ENCODE assay signal across 8 cellular contexts in genomic region chr12:119036878-119037493, GRCh38. TPM values are rescaled to one million over a fixed set of nuclear protein-coding genes. Genes with fewer than 3 reads are reported as not detected.
A peak's percentile ranks its signal among the peaks of the same experiment; 100 is the strongest.
DNase-seq lines count a peak whose midpoint lies in the region; ATAC-seq, FAIRE-seq and TF ChIP-seq lines count a peak whose summit lies in the region.

No MANE protein-coding gene starts in this region.

- no peak for TF ChIP-seq EP300 in K562 (IDR thresholded peaks at IDR 0.05; ENCODE audit: low read length)

- H3K4me3 ChIP-seq in breast epithelium (no peak overlapping the region), LNCaP clone FGC (ENCODE audit: low read depth, low read length) (no peak overlapping the region), K562 (no peak overlapping the region)

- no peaks in the 10 kb centered on the region for H4K20me1 ChIP-seq in K562 (replicated peaks; ENCODE audit: control insufficient read depth, insufficient read depth, low read length)

- in situ Hi-C loops in K562 (cut with MboI), result no loop called here

- DNase-seq in MCF 10A (ENCODE audit: unreplicated experiment) (no peak), breast epithelium (ENCODE audit: low spot score in 2 of 2) (no peak), LNCaP clone FGC (ENCODE audit: low read depth) (no peak), K562 (ENCODE audit: extremely low read depth in 1 of 4, low spot score in 3 of 4) (peak; percentile 57 to 77 (median 68)), nephron progenitor cell (peak; percentile 64), sciatic nerve (ENCODE audit: low spot score) (no peak)

- POLR2A ChIA-PET in MCF 10A (lab: Yijun Ruan, JAX), result no interaction called here
- POLR2A ChIA-PET in K562 (lab: Yijun Ruan, JAX), result interaction anchor here (0.6 to 1.0 kb wide), 3 partner anchors 13 to 28 kb away, joined by 3 to 4 read pairs (median 4); no protein-coding TSS in a partner anchor

- FAIRE-seq in K562 (lab: Jason Lieb, UNC), result peak; percentile 91

- H3K36me3 Mint-ChIP-seq in MCF 10A (ENCODE audit: insufficient read depth, unreplicated experiment), result no peaks in the 10 kb centered on the region
- H3K36me3 Mint-ChIP-seq in nephron progenitor cell (ENCODE audit: low read depth), result no peaks in the 10 kb centered on the region

- no peaks in the 10 kb centered on the region for H3K9me1 ChIP-seq in K562 (ENCODE audit: control insufficient read depth, insufficient read depth, low read length)

- BruUV-seq in MCF 10A (replicated peaks; lab: Mats Ljungman, UMichigan) (no TSS peak), K562 (replicated peaks; lab: Mats Ljungman, UMichigan) (no TSS peak)

- H3K27ac ChIP-seq in breast epithelium, result no peak overlapping the region
- H3K27ac ChIP-seq in K562 (ENCODE audit: extremely low read depth, low read depth, low read length), result no peak overlapping the region

- H3K4me1 Mint-ChIP-seq in MCF 10A (ENCODE audit: insufficient read depth, unreplicated experiment) (no peaks in the 10 kb centered on the region), nephron progenitor cell (no peaks in the 10 kb centered on the region)

- H3K9me3 ChIP-seq in breast epithelium (no peaks in the 10 kb centered on the region), K562 (replicated peaks; ENCODE audit: control insufficient read depth, insufficient read depth, low read depth, low read length) (no peaks in the 10 kb centered on the region)

- H3K27ac Mint-ChIP-seq in MCF 10A (ENCODE audit: low read depth, unreplicated experiment) (no peak overlapping the region), nephron progenitor cell (no peak overlapping the region)

- H3K4me1 ChIP-seq in breast epithelium, result no peaks in the 10 kb centered on the region
- H3K4me1 ChIP-seq in K562 (replicated peaks in 1 of 2; ENCODE audit: control insufficient read depth in 2 of 2, insufficient read depth in 2 of 2, low read length in 2 of 2), result no peaks in the 10 kb centered on the region

- H3K9me3 Mint-ChIP-seq in MCF 10A (ENCODE audit: unreplicated experiment) (peaks cover 31% of the 10 kb centered on the region), nephron progenitor cell (no peaks in the 10 kb centered on the region)

- H3K36me3 ChIP-seq in breast epithelium, result no peaks in the 10 kb centered on the region
- no peaks in the 10 kb centered on the region for H3K36me3 ChIP-seq in K562 (ENCODE audit: control insufficient read depth, insufficient read depth, low read length)

- no peaks in the 10 kb centered on the region for H3K27me3 ChIP-seq in breast epithelium
- no peaks in the 10 kb centered on the region; a peak in 1 of 5 replicates for H3K27me3 ChIP-seq in K562 (ENCODE audit: control insufficient read depth in 2 of 2, insufficient read depth in 2 of 2, low read length in 2 of 2)

- no peak overlapping the region for H3K4me2 ChIP-seq in K562 (ENCODE audit: insufficient read depth, low read length)

- H3K79me2 ChIP-seq in K562 (ENCODE audit: control insufficient read depth, insufficient read depth, low read length), result no peaks in the 10 kb centered on the region

- TF ChIP-seq CTCF in MCF 10A (IDR thresholded peaks at IDR 0.05; ENCODE audit: unreplicated experiment) (peak; percentile 18), breast epithelium (IDR thresholded peaks at IDR 0.05) (peak in 1 of 3 donors; percentile 12), LNCaP clone FGC (IDR thresholded peaks at IDR 0.05; ENCODE audit: control insufficient read depth, extremely low read depth, insufficient read depth) (peak; percentile 69), K562 (IDR thresholded peaks at IDR 0.05 in 2 of 3, conservative IDR thresholded peaks at IDR 0.05 in 1 of 3; ENCODE audit: insufficient read depth in 2 of 3, low read depth in 1 of 3, low read length in 3 of 3) (peak; percentile 68 to 78 (median 72)), nephron progenitor cell (IDR thresholded peaks at IDR 0.05) (peak; percentile 58)

- 2% methylated on average over 13 of the region's 13 CpGs for WGBS in K562 (ENCODE audit: insufficient coverage, low coverage, missing lambda C conversion rate)

- TF ChIP-seq POLR2A in breast epithelium (IDR thresholded peaks at IDR 0.05) (no peak), K562 (conservative IDR thresholded peaks at IDR 0.05) (no peak)

- intact Hi-C loops in MCF 10A (cut with micrococcal nuclease), result no loop called here
- intact Hi-C loops in breast epithelium (cut with DNase I; ENCODE audit: low total_unique reads), result no loop called here
- intact Hi-C loops in K562 (cut with micrococcal nuclease), result loop anchor here (10.0 kb wide), 2 partner anchors 172 to 632 kb away; no protein-coding TSS in a partner anchor
- intact Hi-C loops in sciatic nerve (cut with DNase I), result no loop called here

- no peak overlapping the region for H3K9ac ChIP-seq in K562 (ENCODE audit: insufficient read depth in 1 of 2, low read depth in 2 of 2, low read length in 2 of 2)

- no peak overlapping the region for H2AFZ ChIP-seq in K562 (ENCODE audit: low read depth, low read length)

- H3K4me3 Mint-ChIP-seq in MCF 10A (ENCODE audit: unreplicated experiment) (no peak overlapping the region), nephron progenitor cell (no peak overlapping the region)

- CTCF ChIA-PET in MCF 10A (lab: Yijun Ruan, JAX), result interaction anchor here (0.6 to 0.7 kb wide), 2 partner anchors 47 to 591 kb away, joined by 3 read pairs; no protein-coding TSS in a partner anchor
- CTCF ChIA-PET in K562 (lab: Yijun Ruan, JAX; ENCODE audit: low intra/inter-chr PET ratio), result interaction anchor here (1.2 kb wide), 2 partner anchors 601 to 1162 kb away, joined by 3 to 4 read pairs; no protein-coding TSS in a partner anchor

- H3K27me3 Mint-ChIP-seq in MCF 10A (ENCODE audit: insufficient read depth, unreplicated experiment) (no peaks in the 10 kb centered on the region), nephron progenitor cell (ENCODE audit: low read depth, poor library complexity) (peaks cover 3% of the 10 kb centered on the region)

- peak; percentile 23 to 55; a peak in 3 of 4 replicates for TF ChIP-seq RAD21 in K562 (CRISPR knock-in tag; conservative IDR thresholded peaks at IDR 0.05 in 1 of 2, IDR thresholded peaks at IDR 0.05 in 1 of 2)

- peak; percentile 59; the same call in 1 of the 3 replicates for ATAC-seq in K562
- no peak for ATAC-seq in GM21381 (IDR thresholded peaks at IDR 0.05; ENCODE audit: unreplicated experiment)
- ATAC-seq in activated CD4-positive, CD25-positive, alpha-beta regulatory T cell treated with anti-CD3 and anti-CD28 coated beads, Interleukin-2, amount 50 U/mL, for 24 hours, result no peak
- no peak for ATAC-seq in sciatic nerve

TF ChIP-seq in K562, 482 proteins besides CTCF, POLR2A, EP300 and RAD21:
- TF ChIP-seq SMC3 (conservative IDR thresholded peaks at IDR 0.05; ENCODE audit: insufficient read depth, low read depth, low read length) (peak; percentile 42), ETS1 (conservative IDR thresholded peaks at IDR 0.05; ENCODE audit: control insufficient read depth, low read depth, low read length) (no peak), ARNT (IDR thresholded peaks at IDR 0.05) (no peak), YY1 (IDR thresholded peaks at IDR 0.05; ENCODE audit: borderline replicate concordance in 1 of 3, control insufficient read depth in 1 of 3, extremely low read depth in 1 of 3, insufficient read depth in 3 of 3, insufficient read length in 1 of 3, insufficient replicate concordance in 2 of 3, low read depth in 1 of 3, low read length in 2 of 3) (peak in 1 of 3 experiments; percentile 51)

RNA-seq across cellular contexts. Expression of gene SRRM4, which starts 55.6 kb away (rescaled TPM):
- not detected in 2 replicates for total RNA-seq in MCF 10A (2022)
- total RNA-seq in breast epithelium, result not detected
- not detected in 2 replicates for total RNA-seq in K562 (2011; cell fraction: chromatin; rRNA removed; ENCODE audit: low replicate concordance)
- not detected in 2 replicates for total RNA-seq in K562 (2011; cell fraction: nucleolus; rRNA removed)
- not detected in 2 replicates for total RNA-seq in K562 (2011; cell fraction: nucleoplasm; rRNA removed)
- total RNA-seq in K562 (2014; rRNA removed), result not detected in 2 replicates
- not detected in 2 replicates for total RNA-seq in K562 (2014; rRNA removed; fragmentation: Illumina TruSeq; extraction: Trizol)
- not detected in 2 replicates for total RNA-seq in K562 (2015; rRNA removed; fragmentation: Illumina TruSeq; extraction: Trizol)
- total RNA-seq in K562 (2021), result not detected in 2 replicates
- polyA plus RNA-seq in K562 (2011; rRNA removed), result not detected in 2 replicates
- not detected in 2 replicates for polyA plus RNA-seq in K562 (2011; cell fraction: cytosol; rRNA removed)
- not detected in 2 replicates for polyA plus RNA-seq in K562 (2011; cell fraction: nucleus; rRNA removed)
- polyA plus RNA-seq in K562 (2012), result 0.01 and 0.03 TPM in 2 replicates
- polyA plus RNA-seq in K562 (2014; fragmentation: Illumina TruSeq; extraction: Trizol), result not detected in 2 replicates
- polyA plus RNA-seq in K562 (2014; fragmentation: Nextera tagmentation; extraction: Ambion mirVana), result not detected
- not detected in 2 replicates for polyA plus RNA-seq in K562 (2014; rRNA removed)
- polyA minus RNA-seq in K562 (2011; rRNA and poly(A)+ RNA removed), result not detected in 2 replicates
- not detected in 2 replicates for polyA minus RNA-seq in K562 (2011; cell fraction: cytosol; rRNA and poly(A)+ RNA removed)
- polyA minus RNA-seq in K562 (2011; cell fraction: nucleus; rRNA and poly(A)+ RNA removed), result not detected in 2 replicates
- total RNA-seq in sciatic nerve, result 0.04 TPM

Comparison
In these comparisons a context has a peak if more than half of its experiments do, and no peak if none do; other contexts are left out.
1. DNase-seq: peak in K562 (4 of 4) and nephron progenitor cell (single experiment); none in MCF 10A (single experiment), breast epithelium (0 of 2), LNCaP clone FGC (single experiment) and sciatic nerve (single experiment).